Comparison of ENCODE assay signal across 1 cellular context in the genomic region with DNA sequence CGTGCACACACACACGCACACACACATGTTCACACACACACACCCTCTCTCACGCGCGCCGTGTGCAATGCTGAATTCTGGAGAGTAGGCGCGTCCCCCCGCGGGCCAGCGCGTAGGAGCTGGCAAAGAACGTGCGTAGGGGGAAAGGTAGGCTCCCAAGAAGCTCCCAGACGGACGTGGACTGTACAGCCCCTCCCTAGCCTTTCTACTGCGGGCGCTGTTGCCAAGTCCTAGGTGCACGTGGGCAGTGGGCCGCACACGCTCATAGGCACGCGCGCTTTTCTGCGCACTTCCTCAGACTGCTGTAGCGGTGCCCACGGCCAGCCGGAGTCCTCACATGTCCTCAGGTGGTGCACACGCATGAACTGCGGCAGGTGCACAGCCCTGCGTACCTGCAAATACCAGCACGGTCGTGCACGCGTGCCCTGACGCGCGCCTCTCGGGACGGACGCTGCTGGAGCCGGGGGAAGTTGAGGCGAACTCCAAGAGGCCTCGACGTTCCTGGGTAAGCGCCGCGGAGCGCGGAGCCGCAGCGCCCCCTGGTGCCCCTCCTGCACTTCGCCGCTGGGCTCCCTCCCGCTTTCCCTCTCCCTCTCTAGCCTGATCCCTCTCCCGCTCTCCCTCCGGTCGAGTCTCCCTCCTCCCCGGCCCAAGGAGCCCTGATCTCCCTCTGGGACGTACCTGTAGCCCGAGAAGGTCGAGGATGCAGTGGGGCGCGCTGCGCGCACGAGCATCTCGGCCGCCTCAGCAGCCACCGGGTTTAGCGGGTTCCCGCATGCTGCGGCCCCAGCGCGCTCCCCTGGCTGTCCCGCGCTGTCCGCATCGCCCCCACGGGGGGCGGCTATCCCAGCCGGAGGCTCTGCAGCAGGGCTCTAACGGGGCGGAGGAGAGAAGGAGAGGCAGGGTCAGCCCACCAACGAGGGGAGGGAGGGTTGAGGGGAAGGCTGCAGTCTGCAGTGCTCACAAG.
A peak's percentile ranks its signal among the peaks of the same experiment; 100 is the strongest.
TF ChIP-seq lines count a peak whose summit lies in the region.

No MANE protein-coding gene starts in this region.

TF ChIP-seq in WTC11, 78 proteins besides CTCF, POLR2A, EP300 and RAD21 (continued from another document):
- TF ChIP-seq, protein P1, sequence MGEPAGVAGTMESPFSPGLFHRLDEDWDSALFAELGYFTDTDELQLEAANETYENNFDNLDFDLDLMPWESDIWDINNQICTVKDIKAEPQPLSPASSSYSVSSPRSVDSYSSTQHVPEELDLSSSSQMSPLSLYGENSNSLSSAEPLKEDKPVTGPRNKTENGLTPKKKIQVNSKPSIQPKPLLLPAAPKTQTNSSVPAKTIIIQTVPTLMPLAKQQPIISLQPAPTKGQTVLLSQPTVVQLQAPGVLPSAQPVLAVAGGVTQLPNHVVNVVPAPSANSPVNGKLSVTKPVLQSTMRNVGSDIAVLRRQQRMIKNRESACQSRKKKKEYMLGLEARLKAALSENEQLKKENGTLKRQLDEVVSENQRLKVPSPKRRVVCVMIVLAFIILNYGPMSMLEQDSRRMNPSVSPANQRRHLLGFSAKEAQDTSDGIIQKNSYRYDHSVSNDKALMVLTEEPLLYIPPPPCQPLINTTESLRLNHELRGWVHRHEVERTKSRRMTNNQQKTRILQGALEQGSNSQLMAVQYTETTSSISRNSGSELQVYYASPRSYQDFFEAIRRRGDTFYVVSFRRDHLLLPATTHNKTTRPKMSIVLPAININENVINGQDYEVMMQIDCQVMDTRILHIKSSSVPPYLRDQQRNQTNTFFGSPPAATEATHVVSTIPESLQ (CRISPR knock-in tag; IDR thresholded peaks at IDR 0.05), result no peak
- TF ChIP-seq, protein P2, sequence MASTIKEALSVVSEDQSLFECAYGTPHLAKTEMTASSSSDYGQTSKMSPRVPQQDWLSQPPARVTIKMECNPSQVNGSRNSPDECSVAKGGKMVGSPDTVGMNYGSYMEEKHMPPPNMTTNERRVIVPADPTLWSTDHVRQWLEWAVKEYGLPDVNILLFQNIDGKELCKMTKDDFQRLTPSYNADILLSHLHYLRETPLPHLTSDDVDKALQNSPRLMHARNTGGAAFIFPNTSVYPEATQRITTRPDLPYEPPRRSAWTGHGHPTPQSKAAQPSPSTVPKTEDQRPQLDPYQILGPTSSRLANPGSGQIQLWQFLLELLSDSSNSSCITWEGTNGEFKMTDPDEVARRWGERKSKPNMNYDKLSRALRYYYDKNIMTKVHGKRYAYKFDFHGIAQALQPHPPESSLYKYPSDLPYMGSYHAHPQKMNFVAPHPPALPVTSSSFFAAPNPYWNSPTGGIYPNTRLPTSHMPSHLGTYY (CRISPR knock-in tag; IDR thresholded peaks at IDR 0.05), result no peak
- TF ChIP-seq CBFB (CRISPR knock-in tag; IDR thresholded peaks at IDR 0.05; ENCODE audit: low read depth) (no peak), ELF4 (CRISPR knock-in tag; IDR thresholded peaks at IDR 0.05; ENCODE audit: low read depth) (no peak; the same call in 1 of the 2 replicates), GTF2I (CRISPR knock-in tag; conservative IDR thresholded peaks at IDR 0.05) (no peak), GRHL2 (CRISPR knock-in tag; IDR thresholded peaks at IDR 0.05; ENCODE audit: insufficient replicate concordance, severe bottlenecking) (no peak), FOXK1 (CRISPR knock-in tag; IDR thresholded peaks at IDR 0.05) (no peak; the same call in 1 of the 2 replicates), IRF2 (CRISPR knock-in tag; IDR thresholded peaks at IDR 0.05; ENCODE audit: borderline replicate concordance, low read depth) (no peak), SMAD4 (CRISPR knock-in tag; IDR thresholded peaks at IDR 0.05) (0 out of 2 replicates have a peak, but pooled peaks have one; percentile 29), PRRX2 (CRISPR knock-in tag; IDR thresholded peaks at IDR 0.05) (no peak), ZNF232 (CRISPR knock-in tag; IDR thresholded peaks at IDR 0.05) (peak; percentile 60; the same call in 1 of the 2 replicates), RORB (CRISPR knock-in tag; IDR thresholded peaks at IDR 0.05) (no peak), ZNF263 (CRISPR knock-in tag; IDR thresholded peaks at IDR 0.05; ENCODE audit: low read depth) (peak; percentile 100)
- TF ChIP-seq, protein P3, sequence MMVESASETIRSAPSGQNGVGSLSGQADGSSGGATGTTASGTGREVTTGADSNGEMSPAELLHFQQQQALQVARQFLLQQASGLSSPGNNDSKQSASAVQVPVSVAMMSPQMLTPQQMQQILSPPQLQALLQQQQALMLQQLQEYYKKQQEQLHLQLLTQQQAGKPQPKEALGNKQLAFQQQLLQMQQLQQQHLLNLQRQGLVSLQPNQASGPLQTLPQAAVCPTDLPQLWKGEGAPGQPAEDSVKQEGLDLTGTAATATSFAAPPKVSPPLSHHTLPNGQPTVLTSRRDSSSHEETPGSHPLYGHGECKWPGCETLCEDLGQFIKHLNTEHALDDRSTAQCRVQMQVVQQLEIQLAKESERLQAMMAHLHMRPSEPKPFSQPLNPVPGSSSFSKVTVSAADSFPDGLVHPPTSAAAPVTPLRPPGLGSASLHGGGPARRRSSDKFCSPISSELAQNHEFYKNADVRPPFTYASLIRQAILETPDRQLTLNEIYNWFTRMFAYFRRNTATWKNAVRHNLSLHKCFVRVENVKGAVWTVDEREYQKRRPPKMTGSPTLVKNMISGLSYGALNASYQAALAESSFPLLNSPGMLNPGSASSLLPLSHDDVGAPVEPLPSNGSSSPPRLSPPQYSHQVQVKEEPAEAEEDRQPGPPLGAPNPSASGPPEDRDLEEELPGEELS (CRISPR knock-in tag; IDR thresholded peaks at IDR 0.05), result no peak; the same call in 1 of the 2 replicates
- TF ChIP-seq, protein P4, sequence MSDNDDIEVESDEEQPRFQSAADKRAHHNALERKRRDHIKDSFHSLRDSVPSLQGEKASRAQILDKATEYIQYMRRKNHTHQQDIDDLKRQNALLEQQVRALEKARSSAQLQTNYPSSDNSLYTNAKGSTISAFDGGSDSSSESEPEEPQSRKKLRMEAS (CRISPR knock-in tag; IDR thresholded peaks at IDR 0.05), result peak; percentile 90
- TF ChIP-seq, protein P5, sequence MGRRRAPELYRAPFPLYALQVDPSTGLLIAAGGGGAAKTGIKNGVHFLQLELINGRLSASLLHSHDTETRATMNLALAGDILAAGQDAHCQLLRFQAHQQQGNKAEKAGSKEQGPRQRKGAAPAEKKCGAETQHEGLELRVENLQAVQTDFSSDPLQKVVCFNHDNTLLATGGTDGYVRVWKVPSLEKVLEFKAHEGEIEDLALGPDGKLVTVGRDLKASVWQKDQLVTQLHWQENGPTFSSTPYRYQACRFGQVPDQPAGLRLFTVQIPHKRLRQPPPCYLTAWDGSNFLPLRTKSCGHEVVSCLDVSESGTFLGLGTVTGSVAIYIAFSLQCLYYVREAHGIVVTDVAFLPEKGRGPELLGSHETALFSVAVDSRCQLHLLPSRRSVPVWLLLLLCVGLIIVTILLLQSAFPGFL (CRISPR knock-in tag; IDR thresholded peaks at IDR 0.05; ENCODE audit: borderline replicate concordance), result 0 out of 2 replicates have a peak, but pooled peaks have one; percentile 52
- TF ChIP-seq, protein P6, sequence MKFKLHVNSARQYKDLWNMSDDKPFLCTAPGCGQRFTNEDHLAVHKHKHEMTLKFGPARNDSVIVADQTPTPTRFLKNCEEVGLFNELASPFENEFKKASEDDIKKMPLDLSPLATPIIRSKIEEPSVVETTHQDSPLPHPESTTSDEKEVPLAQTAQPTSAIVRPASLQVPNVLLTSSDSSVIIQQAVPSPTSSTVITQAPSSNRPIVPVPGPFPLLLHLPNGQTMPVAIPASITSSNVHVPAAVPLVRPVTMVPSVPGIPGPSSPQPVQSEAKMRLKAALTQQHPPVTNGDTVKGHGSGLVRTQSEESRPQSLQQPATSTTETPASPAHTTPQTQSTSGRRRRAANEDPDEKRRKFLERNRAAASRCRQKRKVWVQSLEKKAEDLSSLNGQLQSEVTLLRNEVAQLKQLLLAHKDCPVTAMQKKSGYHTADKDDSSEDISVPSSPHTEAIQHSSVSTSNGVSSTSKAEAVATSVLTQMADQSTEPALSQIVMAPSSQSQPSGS (CRISPR knock-in tag; IDR thresholded peaks at IDR 0.05; ENCODE audit: borderline replicate concordance, low read depth), result no peak
- TF ChIP-seq, protein P7, sequence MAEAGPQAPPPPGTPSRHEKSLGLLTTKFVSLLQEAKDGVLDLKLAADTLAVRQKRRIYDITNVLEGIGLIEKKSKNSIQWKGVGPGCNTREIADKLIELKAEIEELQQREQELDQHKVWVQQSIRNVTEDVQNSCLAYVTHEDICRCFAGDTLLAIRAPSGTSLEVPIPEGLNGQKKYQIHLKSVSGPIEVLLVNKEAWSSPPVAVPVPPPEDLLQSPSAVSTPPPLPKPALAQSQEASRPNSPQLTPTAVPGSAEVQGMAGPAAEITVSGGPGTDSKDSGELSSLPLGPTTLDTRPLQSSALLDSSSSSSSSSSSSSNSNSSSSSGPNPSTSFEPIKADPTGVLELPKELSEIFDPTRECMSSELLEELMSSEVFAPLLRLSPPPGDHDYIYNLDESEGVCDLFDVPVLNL (CRISPR knock-in tag; IDR thresholded peaks at IDR 0.05; ENCODE audit: borderline replicate concordance, low read depth), result no peak
